8 cellular contexts compared by ENCODE assay signal in the genomic region with DNA sequence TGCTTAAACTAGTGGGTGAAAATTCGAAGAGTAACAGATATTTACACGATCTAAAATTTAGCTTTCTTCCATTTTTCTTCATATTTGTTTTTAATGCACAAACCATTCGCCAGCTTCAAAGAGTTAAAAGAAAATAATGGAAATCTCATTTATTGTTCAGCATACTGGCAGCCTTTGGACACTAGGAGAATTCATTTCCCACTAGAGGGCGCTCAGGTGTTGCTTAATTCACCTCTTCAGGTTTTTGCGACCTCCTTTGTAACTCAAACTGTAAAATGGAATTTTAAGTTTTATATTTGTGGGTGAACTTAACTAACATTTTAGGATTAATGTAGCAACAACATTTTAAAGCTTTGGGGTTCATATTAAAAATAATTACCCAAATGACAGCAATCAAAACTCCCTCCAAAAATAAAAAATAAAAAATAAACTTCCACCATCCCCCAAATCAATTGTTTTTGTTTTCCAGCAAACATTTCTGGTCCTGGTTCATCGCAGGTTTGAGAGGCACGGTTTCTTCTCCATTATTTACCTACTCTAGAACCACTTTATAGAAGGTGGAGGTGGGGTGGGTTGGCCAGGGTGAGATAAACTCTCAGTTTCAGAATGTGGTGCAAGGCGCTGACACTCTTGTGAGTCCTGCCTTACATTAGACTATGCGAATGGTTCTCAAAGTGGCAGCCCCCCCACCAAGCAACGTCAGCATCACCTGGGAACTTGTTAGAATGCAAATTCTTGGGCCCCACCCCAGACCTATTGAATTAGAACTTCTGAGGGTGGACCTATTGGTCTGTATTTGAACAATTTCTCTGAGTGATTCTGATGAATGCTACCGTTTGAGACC. TPM values are rescaled to one million over a fixed set of nuclear protein-coding genes. Genes with fewer than 3 reads are reported as not detected.
DNase-seq lines count a peak whose midpoint lies in the region; ATAC-seq and TF ChIP-seq lines count a peak whose summit lies in the region.

No MANE protein-coding gene starts in this region.

- no peak overlapping the region for H3K4me3 Mint-ChIP-seq in activated T-cell treated with anti-CD3 and anti-CD28 coated beads, Interleukin-2, amount 50 U/mL, for 24 hours
- no peak overlapping the region for H3K4me3 Mint-ChIP-seq in neural progenitor cell

- peak overlapping the region; percentile 45 for H2AFZ ChIP-seq in neural progenitor cell (replicated peaks)

- no peak overlapping the region for H3K9ac ChIP-seq in neural progenitor cell

- no peak overlapping the region for H3K4me3 ChIP-seq in neural progenitor cell

- H3K27me3 ChIP-seq in neural progenitor cell: no peaks in the 10 kb centered on the region

- no peaks in the 10 kb centered on the region for H3K9me3 ChIP-seq in neural progenitor cell (ENCODE audit: low read depth)

- H4K20me1 ChIP-seq in neural progenitor cell (ENCODE audit: low read depth): no peaks in the 10 kb centered on the region

- peak; percentile 12 for DNase-seq in activated T-cell treated with anti-CD3 and anti-CD28 coated beads for 24 hours (ENCODE audit: low read depth)
- no peak for DNase-seq in activated T-cell treated with anti-CD3 and anti-CD28 coated beads, Interleukin-2, amount 50 U/mL, for 24 hours
- peak; percentile 37 for DNase-seq in NCI-H2171 (lab: John Stamatoyannopoulos, UW)
- DNase-seq in activated CD4-positive, alpha-beta T cell treated with anti-CD3 and anti-CD28 coated beads for 4 hours: peak; percentile 19 to 38
- DNase-seq in fibroblast of gingiva (ENCODE audit: low read depth): peak; percentile 57
- DNase-seq in neural progenitor cell (ENCODE audit: low spot score): peak; percentile 89
- DNase-seq in UCSD-AML1 (lab: John Stamatoyannopoulos, UW; ENCODE audit: unreplicated experiment): no peak

- H3K27me3 Mint-ChIP-seq in activated T-cell treated with anti-CD3 and anti-CD28 coated beads, Interleukin-2, amount 50 U/mL, for 24 hours: peaks cover 9% of the 10 kb centered on the region
- H3K27me3 Mint-ChIP-seq in neural progenitor cell (ENCODE audit: insufficient read depth, low read depth): peaks cover 12% of the 10 kb centered on the region

- no peak overlapping the region for H3K27ac Mint-ChIP-seq in activated T-cell treated with anti-CD3 and anti-CD28 coated beads, Interleukin-2, amount 50 U/mL, for 24 hours
- no peak overlapping the region for H3K27ac Mint-ChIP-seq in neural progenitor cell

- no peak overlapping the region for H3K4me2 ChIP-seq in neural progenitor cell

- no peaks in the 10 kb centered on the region for H3F3A ChIP-seq in neural progenitor cell (ENCODE audit: low read depth)

- no peaks in the 10 kb centered on the region for H3K4me1 Mint-ChIP-seq in activated T-cell treated with anti-CD3 and anti-CD28 coated beads, Interleukin-2, amount 50 U/mL, for 24 hours (ENCODE audit: low read depth)
- no peaks in the 10 kb centered on the region for H3K4me1 Mint-ChIP-seq in neural progenitor cell

- H3K27ac ChIP-seq in neural progenitor cell: no peak overlapping the region

- H3K79me2 ChIP-seq in neural progenitor cell (ENCODE audit: low read depth): no peaks in the 10 kb centered on the region

- peak; percentile 98 for TF ChIP-seq CTCF in neural progenitor cell (IDR thresholded peaks at IDR 0.05)

- no peaks in the 10 kb centered on the region for H3K36me3 Mint-ChIP-seq in activated T-cell treated with anti-CD3 and anti-CD28 coated beads, Interleukin-2, amount 50 U/mL, for 24 hours (ENCODE audit: low read depth)
- H3K36me3 Mint-ChIP-seq in neural progenitor cell: no peaks in the 10 kb centered on the region

- no peaks in the 10 kb centered on the region for H3K9me3 Mint-ChIP-seq in activated T-cell treated with anti-CD3 and anti-CD28 coated beads, Interleukin-2, amount 50 U/mL, for 24 hours
- no peaks in the 10 kb centered on the region for H3K9me3 Mint-ChIP-seq in neural progenitor cell

- H3K36me3 ChIP-seq in neural progenitor cell: no peaks in the 10 kb centered on the region

- peaks cover 4% of the 10 kb centered on the region for H3K4me1 ChIP-seq in neural progenitor cell

- ATAC-seq in HG02870 (IDR thresholded peaks at IDR 0.05; ENCODE audit: unreplicated experiment): peak; percentile 66

RNA-seq across cellular contexts. Expression of a gene that starts 24.7 kb away (rescaled TPM):
- 25.5 and 33.5 TPM in 2 replicates for total RNA-seq in neural progenitor cell (ENCODE audit: low replicate concordance)

Comparison
In these comparisons a context has a peak if more than half of its experiments do, and no peak if none do; other contexts are left out.
1. DNase-seq: peak in activated T-cell treated with anti-CD3 and anti-CD28 coated beads for 24 hours (single experiment), NCI-H2171 (single experiment), activated CD4-positive, alpha-beta T cell treated with anti-CD3 and anti-CD28 coated beads for 4 hours (2 of 2), fibroblast of gingiva (single experiment) and neural progenitor cell (single experiment); none in activated T-cell treated with anti-CD3 and anti-CD28 coated beads, Interleukin-2, amount 50 U/mL, for 24 hours (single experiment) and UCSD-AML1 (single experiment).